Comparison of ENCODE assay signal across 1 cellular context in genomic region chr14:104690861-104691455, GRCh38.
TF ChIP-seq lines count a peak whose summit lies in the region.

No MANE protein-coding gene starts in this region.

TF ChIP-seq in endothelial cell of umbilical vein, 7 proteins besides CTCF, POLR2A, EP300 and RAD21 (continued from another document):
- no peak for TF ChIP-seq GATA2 (IDR thresholded peaks at IDR 0.05; ENCODE audit: insufficient read depth, insufficient read length, low read depth, low read length)
- TF ChIP-seq FOS (IDR thresholded peaks at IDR 0.05; ENCODE audit: borderline replicate concordance, insufficient read depth, low read length) = no peak
